ENCODE assay signal across 36 cellular contexts in the genomic region with DNA sequence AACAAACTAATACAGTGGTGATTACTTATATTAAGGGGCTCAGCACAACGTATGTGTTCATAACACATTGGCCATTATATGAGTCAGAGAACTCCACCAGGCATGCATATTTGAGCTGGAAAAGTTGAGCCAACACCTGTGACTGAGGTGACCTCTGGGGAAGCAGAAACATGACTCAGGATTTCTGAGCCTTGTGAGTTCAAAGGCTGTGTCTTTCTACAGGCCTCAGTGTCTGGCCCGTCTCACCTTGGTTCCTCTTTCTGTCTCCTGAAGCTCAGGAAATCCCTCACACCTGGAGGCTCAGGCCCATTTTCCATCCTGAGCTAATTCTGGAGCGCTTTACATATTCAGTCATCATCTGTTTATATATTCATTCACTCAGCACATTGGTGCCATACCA.
A peak's percentile ranks its signal among the peaks of the same experiment; 100 is the strongest.
DNase-seq lines count a peak whose midpoint lies in the region; ATAC-seq, FAIRE-seq and TF ChIP-seq lines count a peak whose summit lies in the region.
"Had no signal": no experiment of that assay in that cellular context is flagged by ENCODE, and none has a peak within 500 bp of the region (broad histone marks: within the 10 kb centered on the region; RNA-seq: fewer than 3 reads in every experiment).

No MANE protein-coding gene starts in this region.

- TF ChIP-seq CTCF in astrocyte (IDR thresholded peaks at IDR 0.05; ENCODE audit: insufficient read depth, low read depth, low read length) (no peak), uterus (IDR thresholded peaks at IDR 0.05) (no peak)

- H3K27me3 ChIP-seq in astrocyte (ENCODE audit: insufficient read depth, low read length) (no peaks in the 10 kb centered on the region), uterus (no peaks in the 10 kb centered on the region)
- no peaks in the 10 kb centered on the region for H3K27me3 ChIP-seq in naive thymus-derived CD4-positive, alpha-beta T cell (ENCODE audit: control insufficient read depth in 2 of 2, insufficient read depth in 2 of 2, low read length in 2 of 2)
- H3K27me3 ChIP-seq: gastrocnemius medialis, pancreas, vagina had no signal

- peak; percentile 30 for ATAC-seq in Right ventricle myocardium superior (ENCODE audit: poor library complexity)
- ATAC-seq in naive thymus-derived CD4-positive, alpha-beta T cell: no peak
- ATAC-seq: gastrocnemius medialis, GM12878, HepG2, left lobe of liver, Panc1, pancreas had no signal

- CTCF ChIA-PET in naive thymus-derived CD4-positive, alpha-beta T cell (lab: Charles Lee): no interaction called here

- no peaks in the 10 kb centered on the region for H3K79me2 ChIP-seq in astrocyte (ENCODE audit: insufficient read depth, low read length)

- no peak overlapping the region for H2AFZ ChIP-seq in astrocyte (ENCODE audit: low read depth, low read length)

- no peaks in the 10 kb centered on the region for H4K20me1 ChIP-seq in astrocyte (ENCODE audit: insufficient read depth, low read length)

- peak overlapping the region; percentile 35 for H3K27ac Mint-ChIP-seq in astrocyte (ENCODE audit: unreplicated experiment)
- H3K27ac Mint-ChIP-seq in naive thymus-derived CD4-positive, alpha-beta T cell: no peak overlapping the region
- H3K27ac Mint-ChIP-seq in activated CD4-positive, alpha-beta T cell treated with anti-CD3 and anti-CD28 coated beads, Interleukin-2, amount 10 ng/mL, durations not matched to agents 24 days and 14 days: no peak overlapping the region
- H3K27ac Mint-ChIP-seq: activated naive CD8-positive, alpha-beta T cell; B cell; CD4-positive, alpha-beta memory T cell had no signal

- H3K27me3 Mint-ChIP-seq in astrocyte (ENCODE audit: low read depth, unreplicated experiment): peaks cover 4% of the 10 kb centered on the region
- H3K27me3 Mint-ChIP-seq in naive thymus-derived CD4-positive, alpha-beta T cell: peaks cover 8 to 43% (median 18%) of the 10 kb centered on the region in 5 donors
- H3K27me3 Mint-ChIP-seq in activated CD4-positive, alpha-beta T cell treated with anti-CD3 and anti-CD28 coated beads, Interleukin-2, amount 10 ng/mL, durations not matched to agents 24 days and 14 days: peaks cover 3% of the 10 kb centered on the region

- H3K9me3 ChIP-seq in astrocyte (ENCODE audit: insufficient read depth, low read depth, low read length) (no peaks in the 10 kb centered on the region), uterus (no peaks in the 10 kb centered on the region)
- H3K9me3 ChIP-seq in naive thymus-derived CD4-positive, alpha-beta T cell (ENCODE audit: control insufficient read depth in 2 of 3, low read length in 3 of 3): no peaks in the 10 kb centered on the region
- H3K9me3 ChIP-seq: gastrocnemius medialis, pancreas, vagina had no signal

- TF ChIP-seq POLR2A in uterus (IDR thresholded peaks at IDR 0.05): no peak

- H3K36me3 ChIP-seq in astrocyte (ENCODE audit: insufficient read depth, low read length) (no peaks in the 10 kb centered on the region), uterus (no peaks in the 10 kb centered on the region)
- H3K36me3 ChIP-seq in naive thymus-derived CD4-positive, alpha-beta T cell (ENCODE audit: control insufficient read depth in 2 of 3, insufficient read depth in 3 of 3, low read length in 3 of 3): no peaks in the 10 kb centered on the region
- H3K36me3 ChIP-seq: gastrocnemius medialis, pancreas, vagina, WERI-Rb-1 had no signal

- H3K4me3 Mint-ChIP-seq in astrocyte (ENCODE audit: unreplicated experiment): no peak overlapping the region
- no peak overlapping the region for H3K4me3 Mint-ChIP-seq in naive thymus-derived CD4-positive, alpha-beta T cell
- no peak overlapping the region for H3K4me3 Mint-ChIP-seq in activated CD4-positive, alpha-beta T cell treated with anti-CD3 and anti-CD28 coated beads, Interleukin-2, amount 10 ng/mL, durations not matched to agents 24 days and 14 days
- H3K4me3 Mint-ChIP-seq: activated naive CD8-positive, alpha-beta T cell; B cell; CD4-positive, alpha-beta memory T cell; H9; neural crest cell; stimulated activated naive CD8-positive, alpha-beta T cell treated with anti-CD3 and anti-CD28 coated beads, Interleukin-15, Interleukin-2, amounts not matched to agents 100 ng/mL and 50 ng/mL, for 24 hours had no signal

- POLR2A ChIA-PET in naive thymus-derived CD4-positive, alpha-beta T cell (lab: Charles Lee): no interaction called here

- peaks cover 2% of the 10 kb centered on the region for H3K4me1 Mint-ChIP-seq in astrocyte (ENCODE audit: low read depth, unreplicated experiment)
- H3K4me1 Mint-ChIP-seq in naive thymus-derived CD4-positive, alpha-beta T cell: no peaks in the 10 kb centered on the region
- peaks cover 2% of the 10 kb centered on the region for H3K4me1 Mint-ChIP-seq in activated CD4-positive, alpha-beta T cell treated with anti-CD3 and anti-CD28 coated beads, Interleukin-2, amount 10 ng/mL, durations not matched to agents 24 days and 14 days
- H3K4me1 Mint-ChIP-seq: B cell; CD4-positive, alpha-beta memory T cell; neural crest cell had no signal

- no peaks in the 10 kb centered on the region for H3K4me1 ChIP-seq in astrocyte (ENCODE audit: insufficient read depth, low read length)
- no peaks in the 10 kb centered on the region for H3K4me1 ChIP-seq in uterus
- no peaks in the 10 kb centered on the region for H3K4me1 ChIP-seq in naive thymus-derived CD4-positive, alpha-beta T cell (ENCODE audit: control insufficient read depth in 2 of 2, insufficient read depth in 2 of 2, low read length in 2 of 2)
- H3K4me1 ChIP-seq: gastrocnemius medialis, pancreas, vagina had no signal

- DNase-seq in Right ventricle myocardium superior: no peak
- DNase-seq in cardiac septum (ENCODE audit: low spot score): no peak
- DNase-seq in M059J (ENCODE audit: low read depth): peak; percentile 17
- DNase-seq in astrocyte (ENCODE audit: low read depth): no peak
- peak; percentile 80 for DNase-seq in renal cortical epithelial cell (ENCODE audit: low read depth)
- DNase-seq in uterus: no peak
- DNase-seq in naive thymus-derived CD4-positive, alpha-beta T cell: no peak
- no peak for DNase-seq in activated CD4-positive, alpha-beta T cell treated with anti-CD3 and anti-CD28 coated beads, Interleukin-2, amount 10 ng/mL, durations not matched to agents 24 days and 14 days
- DNase-seq: activated CD4-positive, alpha-beta T cell treated with anti-CD3 and anti-CD28 coated beads for 4 hours; activated CD8-positive, alpha-beta memory T cell treated with anti-CD3 and anti-CD28 coated beads for 24 hours; activated T-cell treated with anti-CD3 and anti-CD28 coated beads for 4 hours; aorta; CD4-positive, alpha-beta memory T cell; gastrocnemius medialis; H9; mesenchymal stem cell; MV-4-11; NCI-H1436; NCI-H2081; NCI-H2227 treated with DMSO at 0.1 percent for 48 hours; NCI-H526; pancreas; retina; small intestine; T1000; WERI-Rb-1 had no signal

- H3K4me3 ChIP-seq in astrocyte (ENCODE audit: insufficient read depth, low read depth, low read length) (no peak overlapping the region), uterus (no peak overlapping the region)
- H3K4me3 ChIP-seq in naive thymus-derived CD4-positive, alpha-beta T cell (ENCODE audit: low read length): no peak overlapping the region
- H3K4me3 ChIP-seq: gastrocnemius medialis, GM12878, pancreas, vagina had no signal

- no peak overlapping the region for H3K4me2 ChIP-seq in astrocyte (ENCODE audit: low read length)

- FAIRE-seq in astrocyte (lab: Jason Lieb, UNC): no peak
- FAIRE-seq: endometrium, GM12878, HepG2, pancreas, small intestine had no signal

- H3K9me3 Mint-ChIP-seq in astrocyte (ENCODE audit: unreplicated experiment): peaks cover 2% of the 10 kb centered on the region
- peaks cover 0 to 3% (median 0%) of the 10 kb centered on the region in 11 donors for H3K9me3 Mint-ChIP-seq in naive thymus-derived CD4-positive, alpha-beta T cell
- peaks cover 4% of the 10 kb centered on the region for H3K9me3 Mint-ChIP-seq in activated CD4-positive, alpha-beta T cell treated with anti-CD3 and anti-CD28 coated beads, Interleukin-2, amount 10 ng/mL, durations not matched to agents 24 days and 14 days
- H3K9me3 Mint-ChIP-seq: neural crest cell; stimulated activated naive CD8-positive, alpha-beta T cell treated with anti-CD3 and anti-CD28 coated beads, Interleukin-15, Interleukin-2, amounts not matched to agents 100 ng/mL and 50 ng/mL, for 24 hours had no signal

- H3K9ac ChIP-seq in astrocyte (ENCODE audit: low read length): no peak overlapping the region

- peaks cover 1% of the 10 kb centered on the region for H3K36me3 Mint-ChIP-seq in astrocyte (ENCODE audit: low read depth, unreplicated experiment)
- H3K36me3 Mint-ChIP-seq in naive thymus-derived CD4-positive, alpha-beta T cell: no peaks in the 10 kb centered on the region
- H3K36me3 Mint-ChIP-seq in activated CD4-positive, alpha-beta T cell treated with anti-CD3 and anti-CD28 coated beads, Interleukin-2, amount 10 ng/mL, durations not matched to agents 24 days and 14 days (ENCODE audit: low read depth): no peaks in the 10 kb centered on the region
- H3K36me3 Mint-ChIP-seq: activated naive CD8-positive, alpha-beta T cell; CD4-positive, alpha-beta memory T cell had no signal

- H3K27ac ChIP-seq in astrocyte (ENCODE audit: low read depth, low read length) (no peak overlapping the region), uterus (no peak overlapping the region)
- H3K27ac ChIP-seq in naive thymus-derived CD4-positive, alpha-beta T cell (ENCODE audit: low read depth, low read length): no peak overlapping the region
- H3K27ac ChIP-seq: gastrocnemius medialis, pancreas, vagina, WERI-Rb-1 had no signal

- intact Hi-C loops in Right ventricle myocardium superior (cut with DNase I) (no loop called here), cardiac septum (cut with DNase I) (no loop called here), uterus (cut with DNase I; ENCODE audit: low total_unique reads) (no loop called here)
- intact Hi-C loops in naive thymus-derived CD4-positive, alpha-beta T cell (cut with micrococcal nuclease): no loop called here
- intact Hi-C loops in activated CD4-positive, alpha-beta T cell treated with anti-CD3 and anti-CD28 coated beads, Interleukin-2, amount 10 ng/mL, durations not matched to agents 24 days and 14 days (cut with micrococcal nuclease): no loop called here

Comparison
In these comparisons a context has a peak if more than half of its experiments do, and no peak if none do; other contexts are left out.
1. DNase-seq: peak in M059J (single experiment) and renal cortical epithelial cell (single experiment); none in Right ventricle myocardium superior (single experiment), cardiac septum (single experiment), astrocyte (single experiment), uterus (0 of 2), naive thymus-derived CD4-positive, alpha-beta T cell (0 of 9) and activated CD4-positive, alpha-beta T cell treated with anti-CD3 and anti-CD28 coated beads, Interleukin-2, amount 10 ng/mL, durations not matched to agents 24 days and 14 days (single experiment).